22 cellular contexts compared by ENCODE assay signal in genomic region chr9:84382728-84383127, GRCh38. TPM values are rescaled to one million over a fixed set of nuclear protein-coding genes. Genes with fewer than 3 reads are reported as not detected.
DNase-seq lines count a peak whose midpoint lies in the region; ATAC-seq, FAIRE-seq and TF ChIP-seq lines count a peak whose summit lies in the region.
"Had no signal": no experiment of that assay in that cellular context is flagged by ENCODE, and none has a peak within 500 bp of the region (broad histone marks: within the 10 kb centered on the region; RNA-seq: fewer than 3 reads in every experiment).

No MANE protein-coding gene starts in this region.

- H3K27me3 ChIP-seq in right lobe of liver (no peaks in the 10 kb centered on the region), HepG2 (ENCODE audit: control insufficient read depth in 1 of 2, insufficient read depth in 2 of 2, low read length in 2 of 2) (no peaks in the 10 kb centered on the region), adrenal gland (no peaks in the 10 kb centered on the region)

- WGBS in right lobe of liver (ENCODE audit: insufficient coverage, low coverage, low lambda C conversion rate, missing lambda C conversion rate) = 39% methylated on average over 6 of the region's 6 CpGs
- 15% methylated on average over 6 of the region's 6 CpGs for WGBS in HepG2 (ENCODE audit: low lambda C conversion rate)
- WGBS in adrenal gland, 4 donors = 38 to 46% (median 42%) methylated on average over 6 of the region's 6 CpGs

- H4K20me1 ChIP-seq in HepG2 (ENCODE audit: insufficient read depth, low read length) = no peaks in the 10 kb centered on the region

- BruUV-seq in HepG2 (replicated peaks; lab: Mats Ljungman, UMichigan) = no TSS peak

- H3K9me3 Mint-ChIP-seq in activated CD4-positive, alpha-beta T cell treated with anti-CD3 and anti-CD28 coated beads, Interleukin-2, amount 10 ng/mL, durations not matched to agents 7 days and 5 days = no peaks in the 10 kb centered on the region
- H3K9me3 Mint-ChIP-seq: CD4-positive, alpha-beta T cell had no signal

- no peaks in the 10 kb centered on the region for H3K36me3 ChIP-seq in right lobe of liver
- H3K36me3 ChIP-seq in HepG2 (replicated peaks in 1 of 2; ENCODE audit: control insufficient read depth in 1 of 2, insufficient read depth in 2 of 2, low read length in 2 of 2) = no peaks in the 10 kb centered on the region
- H3K36me3 ChIP-seq in adrenal gland (replicated peaks in 1 of 2) = no peaks in the 10 kb centered on the region

- CTCF ChIA-PET in HepG2 (lab: Yijun Ruan, JAX; ENCODE audit: low intra/inter-chr PET ratio, low total read pairs) = no interaction called here
- CTCF ChIA-PET in activated CD4-positive, alpha-beta T cell treated with anti-CD3 and anti-CD28 coated beads, Interleukin-2, amount 10 ng/mL, durations not matched to agents 7 days and 5 days (lab: Charles Lee) = no interaction called here

- H3K79me2 ChIP-seq in HepG2 (ENCODE audit: insufficient read depth, low read length) = no peaks in the 10 kb centered on the region

- POLR2A ChIA-PET in HepG2 (lab: Yijun Ruan, JAX) = no interaction called here
- POLR2A ChIA-PET in activated CD4-positive, alpha-beta T cell treated with anti-CD3 and anti-CD28 coated beads, Interleukin-2, amount 10 ng/mL, durations not matched to agents 7 days and 5 days (lab: Charles Lee) = no interaction called here

- H3K4me3 Mint-ChIP-seq in activated CD4-positive, alpha-beta T cell treated with anti-CD3 and anti-CD28 coated beads, Interleukin-2, amount 10 ng/mL, durations not matched to agents 7 days and 5 days = no peak overlapping the region
- H3K4me3 Mint-ChIP-seq: CD4-positive, alpha-beta T cell had no signal

- DNase-seq in right lobe of liver (no peak), HepG2 (ENCODE audit: low spot score) (no peak), adrenal gland (peak in 4 of 7 donors; percentile 39 to 68 (median 60)), left lobe of liver (ENCODE audit: low spot score) (no peak), NCI-H69 (lab: John Stamatoyannopoulos, UW) (no peak), D341Med (ENCODE audit: low spot score) (no peak)
- no peak for DNase-seq in activated CD4-positive, alpha-beta T cell treated with anti-CD3 and anti-CD28 coated beads, Interleukin-2, amount 10 ng/mL, durations not matched to agents 7 days and 5 days
- DNase-seq: ACHN; AML-193; Caco-2; CD4-positive, alpha-beta T cell; DMS153; DMS79; GDM1; GM23248; HCEC 1CT; IMR-90 had no signal

- TF ChIP-seq RAD21 in HepG2 (CRISPR knock-in tag; IDR thresholded peaks at IDR 0.05) = no peak

- H3K27ac Mint-ChIP-seq in activated CD4-positive, alpha-beta T cell treated with anti-CD3 and anti-CD28 coated beads, Interleukin-2, amount 10 ng/mL, durations not matched to agents 7 days and 5 days = no peak overlapping the region
- H3K27ac Mint-ChIP-seq: CD4-positive, alpha-beta T cell had no signal

- TF ChIP-seq POLR2A in right lobe of liver (IDR thresholded peaks at IDR 0.05) (no peak), HepG2 (IDR thresholded peaks at IDR 0.05; ENCODE audit: insufficient read depth in 1 of 2, low read depth in 2 of 2, low read length in 2 of 2) (no peak), adrenal gland (IDR thresholded peaks at IDR 0.05) (no peak)

- H3K4me3 ChIP-seq in right lobe of liver (no peak overlapping the region), HepG2 (replicated peaks in 1 of 3; ENCODE audit: insufficient read depth in 1 of 3, low read depth in 2 of 3, low read length in 3 of 3) (no peak overlapping the region), adrenal gland (no peak overlapping the region)
- H3K4me3 ChIP-seq: GM23248 had no signal

- no peak overlapping the region for H3K4me2 ChIP-seq in HepG2 (ENCODE audit: low read depth, low read length)

- H3K4me1 Mint-ChIP-seq in activated CD4-positive, alpha-beta T cell treated with anti-CD3 and anti-CD28 coated beads, Interleukin-2, amount 10 ng/mL, durations not matched to agents 7 days and 5 days = no peaks in the 10 kb centered on the region

- no peak overlapping the region for H3K9ac ChIP-seq in HepG2 (ENCODE audit: insufficient read depth, low read depth, low read length)
- H3K9ac ChIP-seq: GM23248 had no signal

- in situ Hi-C loops in HepG2 (cut with HindIII; ENCODE audit: extremely low pct_ligation_motif_present, low pct_unique_long_range_greater_than_20kb) = loop anchor here (25.0 kb wide), 2 partner anchors 580 to 880 kb away; no protein-coding TSS in a partner anchor

- intact Hi-C loops in right lobe of liver (cut with DNase I) = no loop called here
- intact Hi-C loops in HepG2 (cut with micrococcal nuclease; ENCODE audit: unreplicated experiment) = no loop called here
- intact Hi-C loops in adrenal gland (cut with DNase I) = no loop called here

- ATAC-seq in right lobe of liver (peak in 3 of 4 donors; percentile 45 to 72 (median 47)), HepG2 (no peak), left lobe of liver (peak; percentile 69)

- H3K27ac ChIP-seq in right lobe of liver (no peak overlapping the region), HepG2 (ENCODE audit: extremely low read length, insufficient read depth, low read length) (no peak overlapping the region), adrenal gland (peak overlapping the region in 2 of 5 donors; percentile 30 to 44)
- H3K27ac ChIP-seq: C4-2B, GM23248 had no signal

- H3K9me3 ChIP-seq in right lobe of liver (no peaks in the 10 kb centered on the region), HepG2 (ENCODE audit: low read length) (no peaks in the 10 kb centered on the region), adrenal gland (replicated peaks in 1 of 3) (no peaks in the 10 kb centered on the region)
- H3K9me3 ChIP-seq: Caco-2 had no signal

- H3K27me3 Mint-ChIP-seq in activated CD4-positive, alpha-beta T cell treated with anti-CD3 and anti-CD28 coated beads, Interleukin-2, amount 10 ng/mL, durations not matched to agents 7 days and 5 days = peaks cover 2% of the 10 kb centered on the region

- H3K4me1 ChIP-seq in right lobe of liver (peaks cover 0 to 22% (median 0%) of the 10 kb centered on the region in 4 donors), HepG2 (ENCODE audit: insufficient read depth, low read length) (no peaks in the 10 kb centered on the region), adrenal gland (replicated peaks in 1 of 2) (peaks cover 0 to 9% of the 10 kb centered on the region in 2 donors)
- H3K4me1 ChIP-seq: Caco-2 had no signal

- H2AFZ ChIP-seq in HepG2 (ENCODE audit: low read length) = no peak overlapping the region
- H2AFZ ChIP-seq: GM23248 had no signal

- TF ChIP-seq CTCF in right lobe of liver (IDR thresholded peaks at IDR 0.05) = no peak
- no peak for TF ChIP-seq CTCF in HepG2 (CRISPR knock-in tag; IDR thresholded peaks at IDR 0.05)
- TF ChIP-seq CTCF in adrenal gland (IDR thresholded peaks at IDR 0.05) = no peak

- no peaks in the 10 kb centered on the region for H3K36me3 Mint-ChIP-seq in activated CD4-positive, alpha-beta T cell treated with anti-CD3 and anti-CD28 coated beads, Interleukin-2, amount 10 ng/mL, durations not matched to agents 7 days and 5 days (ENCODE audit: low read depth)

- FAIRE-seq in HepG2 (lab: Jason Lieb, UNC) = no peak
- FAIRE-seq: A204.1, GM12892, GM18507, H54 had no signal

- no peak for TF ChIP-seq EP300 in HepG2 (IDR thresholded peaks at IDR 0.05; ENCODE audit: low read depth in 2 of 2, low read length in 2 of 2)
- no peak for TF ChIP-seq EP300 in HepG2 (CRISPR knock-in tag; IDR thresholded peaks at IDR 0.05; ENCODE audit: borderline replicate concordance)

TF ChIP-seq in HepG2, 621 proteins besides CTCF, POLR2A, EP300 and RAD21:
- TF ChIP-seq CCAR2 (optimal IDR thresholded peaks at IDR 0.05; ENCODE audit: low read depth, low read length) = no peak
- TF ChIP-seq NR2F1 (CRISPR knock-in tag; IDR thresholded peaks at IDR 0.05) = no peak
- TF ChIP-seq, protein P1, sequence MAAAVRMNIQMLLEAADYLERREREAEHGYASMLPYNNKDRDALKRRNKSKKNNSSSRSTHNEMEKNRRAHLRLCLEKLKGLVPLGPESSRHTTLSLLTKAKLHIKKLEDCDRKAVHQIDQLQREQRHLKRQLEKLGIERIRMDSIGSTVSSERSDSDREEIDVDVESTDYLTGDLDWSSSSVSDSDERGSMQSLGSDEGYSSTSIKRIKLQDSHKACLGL (CRISPR knock-in tag; IDR thresholded peaks at IDR 0.05) = no peak
- no peak for TF ChIP-seq ZNF780A (CRISPR knock-in tag; IDR thresholded peaks at IDR 0.05)
- TF ChIP-seq THYN1 (CRISPR knock-in tag; IDR thresholded peaks at IDR 0.05; ENCODE audit: borderline replicate concordance, low read depth) = no peak
- no peak for TF ChIP-seq HNRNPK (IDR thresholded peaks at IDR 0.05; ENCODE audit: low read depth, low read length, poor library complexity, severe bottlenecking)

RNA-seq across cellular contexts. Expression of gene SLC28A3, which starts 42.2 kb away (rescaled TPM):
- total RNA-seq in right lobe of liver = under 1 TPM; 0.07 to 0.16 (median 0.12) TPM
- total RNA-seq in HepG2 (2016; rRNA removed; fragmentation: Illumina TruSeq; extraction: Trizol) = not detected in 2 replicates
- total RNA-seq in HepG2 (2016; cell fraction: cytosol; rRNA removed; fragmentation: Illumina TruSeq; extraction: Trizol; ENCODE audit: low read depth) = not detected in 2 replicates
- total RNA-seq in HepG2 (2016; cell fraction: insoluble cytoplasmic fraction; rRNA removed; fragmentation: Illumina TruSeq; extraction: Trizol) = not detected in 2 replicates
- not detected in 2 replicates for total RNA-seq in HepG2 (2016; cell fraction: membrane; rRNA removed; fragmentation: Illumina TruSeq; extraction: Trizol)
- total RNA-seq in HepG2 (2016; cell fraction: nucleus; rRNA removed; fragmentation: Illumina TruSeq; extraction: Trizol) = not detected in 2 replicates
- polyA plus RNA-seq in HepG2 (2011; rRNA removed) = not detected in 2 replicates
- polyA plus RNA-seq in HepG2 (2011; cell fraction: cytosol; rRNA removed) = not detected in 2 replicates
- polyA plus RNA-seq in HepG2 (2011; cell fraction: nucleus; rRNA removed) = not detected in 2 replicates
- polyA plus RNA-seq in HepG2 (2012) = not detected in 2 replicates
- polyA plus RNA-seq in HepG2 (2016; cell fraction: cytosol; fragmentation: Illumina TruSeq; extraction: Trizol; ENCODE audit: low read depth) = not detected in 2 replicates
- not detected in 2 replicates for polyA plus RNA-seq in HepG2 (2016; cell fraction: insoluble cytoplasmic fraction; fragmentation: Illumina TruSeq; extraction: Trizol; ENCODE audit: low read depth)
- polyA plus RNA-seq in HepG2 (2016; cell fraction: membrane; fragmentation: Illumina TruSeq; extraction: Trizol; ENCODE audit: low read depth) = not detected in 2 replicates
- not detected in 2 replicates for polyA plus RNA-seq in HepG2 (2016; cell fraction: nucleus; fragmentation: Illumina TruSeq; extraction: Trizol; ENCODE audit: insufficient read depth, low read depth)
- polyA minus RNA-seq in HepG2 (2011; rRNA and poly(A)+ RNA removed; ENCODE audit: low replicate concordance) = not detected in 2 replicates
- polyA minus RNA-seq in HepG2 (2011; cell fraction: cytosol; rRNA and poly(A)+ RNA removed) = not detected in 2 replicates
- not detected in 2 replicates for polyA minus RNA-seq in HepG2 (2011; cell fraction: nucleus; rRNA and poly(A)+ RNA removed)
- not detected for total RNA-seq in adrenal gland
- under 1 TPM in 2 of 3 donors, not detected in 1; 0.04 to 0.40 TPM for polyA plus RNA-seq in adrenal gland
- 0.10 TPM for total RNA-seq in left lobe of liver
- total RNA-seq in activated CD4-positive, alpha-beta T cell treated with anti-CD3 and anti-CD28 coated beads, Interleukin-2, amount 10 ng/mL, durations not matched to agents 7 days and 5 days = under 1 TPM; 0.04 to 0.07 TPM
- total RNA-seq: CD4-positive, alpha-beta T cell had no signal

Comparison
In these comparisons a context has a peak if more than half of its experiments do, and no peak if none do; other contexts are left out.
1. DNase-seq: peak in adrenal gland (4 of 7); none in right lobe of liver (0 of 3), HepG2 (single experiment), left lobe of liver (single experiment), activated CD4-positive, alpha-beta T cell treated with anti-CD3 and anti-CD28 coated beads, Interleukin-2, amount 10 ng/mL, durations not matched to agents 7 days and 5 days (single experiment), NCI-H69 (single experiment) and D341Med (single experiment).